8 cellular contexts compared by ENCODE assay signal in the genomic region with DNA sequence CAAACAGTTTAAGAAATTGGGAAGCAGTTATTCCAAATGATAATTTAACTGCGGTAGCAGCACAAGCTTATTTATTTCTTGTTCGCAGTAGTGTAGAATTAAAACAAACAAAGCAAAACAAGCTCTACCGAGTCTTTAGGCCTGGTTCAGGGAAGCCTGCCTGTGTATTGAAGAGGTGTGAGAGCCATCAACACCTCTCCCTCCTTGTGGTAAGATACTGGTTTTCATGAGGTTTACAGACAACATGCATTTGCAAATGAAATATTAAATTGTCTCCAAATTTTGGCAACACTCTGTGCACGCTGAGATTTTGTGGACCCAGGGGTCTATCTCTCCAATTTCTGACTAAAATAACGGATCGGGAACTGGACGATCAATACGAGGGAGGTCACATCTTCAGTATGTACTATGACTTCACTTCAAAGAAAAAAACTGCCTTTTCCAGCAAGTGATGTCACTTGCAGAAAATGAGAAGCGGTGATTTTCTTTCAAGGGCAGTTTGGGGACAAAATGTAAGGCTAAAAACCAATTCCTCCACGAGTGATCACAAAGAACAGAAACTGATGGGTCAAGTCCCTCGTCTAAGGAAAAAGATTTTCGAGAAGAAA. TPM values are rescaled to one million over a fixed set of nuclear protein-coding genes. Genes with fewer than 3 reads are reported as not detected.
DNase-seq lines count a peak whose midpoint lies in the region; ATAC-seq and TF ChIP-seq lines count a peak whose summit lies in the region.

No MANE protein-coding gene starts in this region.

- H3K4me3 ChIP-seq in OCI-LY1 (ENCODE audit: low read depth, low read length, poor library complexity, severe bottlenecking), result peak overlapping the region; percentile 80
- H3K4me3 ChIP-seq in endodermal cell (ENCODE audit: low read length), result peak overlapping the region; percentile 95
- peak overlapping the region; percentile 85 to 88 for H3K4me3 ChIP-seq in neutrophil (ENCODE audit: low read depth in 1 of 2, low read length in 1 of 2)

- H3K36me3 Mint-ChIP-seq in endodermal cell (ENCODE audit: low read depth), result peaks cover 5% of the 10 kb centered on the region

- H3K4me1 ChIP-seq in OCI-LY1 (ENCODE audit: insufficient read depth, low read length, severe bottlenecking) (peaks cover 43% of the 10 kb centered on the region), endodermal cell (ENCODE audit: control insufficient read depth, insufficient read depth, low read length) (peaks cover 3% of the 10 kb centered on the region), neutrophil (ENCODE audit: control insufficient read depth in 1 of 2, insufficient read depth in 1 of 2, low read depth in 1 of 2, low read length in 1 of 2) (peaks cover 20 to 23% of the 10 kb centered on the region in 2 experiments)

- H3K27ac ChIP-seq in OCI-LY1 (ENCODE audit: low read depth, low read length, poor library complexity, severe bottlenecking), result peak overlapping the region; percentile 72
- H3K27ac ChIP-seq in endodermal cell (ENCODE audit: low read depth, low read length), result no peak overlapping the region
- peak overlapping the region; percentile 90 for H3K27ac ChIP-seq in neutrophil

- peak overlapping the region; percentile 85 for H3K9ac ChIP-seq in OCI-LY1 (ENCODE audit: low read length)
- H3K9ac ChIP-seq in endodermal cell (ENCODE audit: extremely low read depth, low read length, poor library complexity, severe bottlenecking), result peak overlapping the region; percentile 87

- no peaks in the 10 kb centered on the region for H3K9me2 ChIP-seq in OCI-LY1 (ENCODE audit: low read depth, low read length)

- no peak for TF ChIP-seq CTCF in OCI-LY1 (IDR thresholded peaks at IDR 0.05; ENCODE audit: low read length)
- TF ChIP-seq CTCF in endodermal cell (conservative IDR thresholded peaks at IDR 0.05), result peak; percentile 31
- no peak for TF ChIP-seq CTCF in neutrophil (IDR thresholded peaks at IDR 0.05)

- H2AFZ ChIP-seq in OCI-LY1 (ENCODE audit: low read length), result no peak overlapping the region

- H3K4me1 Mint-ChIP-seq in endodermal cell, result peaks cover 30% of the 10 kb centered on the region

- peak; percentile 15 for DNase-seq in GM03348 (ENCODE audit: low spot score)
- peak; percentile 69 for DNase-seq in endodermal cell
- DNase-seq in NCI-H774 (lab: John Stamatoyannopoulos, UW), result no peak

- peaks cover 56% of the 10 kb centered on the region for H3K79me2 ChIP-seq in OCI-LY1 (ENCODE audit: insufficient read depth, low read length)

- peak overlapping the region; percentile 98 for H3K27ac Mint-ChIP-seq in endodermal cell

- 11 to 27% methylated on average over 7 to 12 of the region's 12 CpGs for WGBS in endodermal cell (ENCODE audit: insufficient coverage in 1 of 2, insufficient read length in 1 of 2), 2 experiments

- no peak for ATAC-seq in HG03439 (IDR thresholded peaks at IDR 0.05; ENCODE audit: unreplicated experiment)
- no peak for ATAC-seq in HG02840 (IDR thresholded peaks at IDR 0.05; ENCODE audit: low FRiP score, unreplicated experiment)
- ATAC-seq in HG02759 (IDR thresholded peaks at IDR 0.05; ENCODE audit: unreplicated experiment), result no peak

- no peaks in the 10 kb centered on the region for H3K9me3 ChIP-seq in OCI-LY1 (ENCODE audit: low read length)
- H3K9me3 ChIP-seq in endodermal cell (ENCODE audit: control insufficient read depth, low read length), result no peaks in the 10 kb centered on the region
- no peaks in the 10 kb centered on the region for H3K9me3 ChIP-seq in neutrophil

- H3K36me3 ChIP-seq in OCI-LY1 (ENCODE audit: insufficient read depth, low read length) (peaks cover 21% of the 10 kb centered on the region), endodermal cell (ENCODE audit: control insufficient read depth, insufficient read depth, low read length) (no peaks in the 10 kb centered on the region), neutrophil (no peaks in the 10 kb centered on the region)

- H3K27me3 ChIP-seq in OCI-LY1 (ENCODE audit: insufficient read depth, low read length) (no peaks in the 10 kb centered on the region), endodermal cell (ENCODE audit: control insufficient read depth, insufficient read depth, low read length, poor library complexity, severe bottlenecking) (no peaks in the 10 kb centered on the region), neutrophil (peaks cover 9% of the 10 kb centered on the region)

- H3K4me3 Mint-ChIP-seq in endodermal cell, result peak overlapping the region; percentile 94

- no peaks in the 10 kb centered on the region for H3K9me3 Mint-ChIP-seq in endodermal cell

- H3K27me3 Mint-ChIP-seq in endodermal cell (ENCODE audit: insufficient read depth), result no peaks in the 10 kb centered on the region

- H4K20me1 ChIP-seq in OCI-LY1 (ENCODE audit: insufficient read depth, low read length), result no peaks in the 10 kb centered on the region

- peak overlapping the region; percentile 82 for H3K4me2 ChIP-seq in OCI-LY1 (ENCODE audit: low read length)

- H3F3A ChIP-seq in OCI-LY1 (ENCODE audit: insufficient read depth, low read length), result no peaks in the 10 kb centered on the region

RNA-seq across cellular contexts. Expression of a gene that starts 0.7 kb away (rescaled TPM):
- 10 to 100 TPM; 18.4 to 32.9 TPM for total RNA-seq in endodermal cell
- 23.1 TPM for polyA plus RNA-seq in endodermal cell (2013, experiment 1 of 2)
- polyA plus RNA-seq in endodermal cell (2013, experiment 2 of 2), result 22.0 TPM

RNA-seq across cellular contexts. Expression of a gene that starts 18.4 kb away (rescaled TPM):
- 10 to 100 TPM; 11.3 to 26.4 TPM for total RNA-seq in endodermal cell
- 11.1 TPM for polyA plus RNA-seq in endodermal cell (2013, experiment 1 of 2)
- polyA plus RNA-seq in endodermal cell (2013, experiment 2 of 2), result 8.2 TPM
